ENCODE assay signal across 1 cellular context in the genomic region with DNA sequence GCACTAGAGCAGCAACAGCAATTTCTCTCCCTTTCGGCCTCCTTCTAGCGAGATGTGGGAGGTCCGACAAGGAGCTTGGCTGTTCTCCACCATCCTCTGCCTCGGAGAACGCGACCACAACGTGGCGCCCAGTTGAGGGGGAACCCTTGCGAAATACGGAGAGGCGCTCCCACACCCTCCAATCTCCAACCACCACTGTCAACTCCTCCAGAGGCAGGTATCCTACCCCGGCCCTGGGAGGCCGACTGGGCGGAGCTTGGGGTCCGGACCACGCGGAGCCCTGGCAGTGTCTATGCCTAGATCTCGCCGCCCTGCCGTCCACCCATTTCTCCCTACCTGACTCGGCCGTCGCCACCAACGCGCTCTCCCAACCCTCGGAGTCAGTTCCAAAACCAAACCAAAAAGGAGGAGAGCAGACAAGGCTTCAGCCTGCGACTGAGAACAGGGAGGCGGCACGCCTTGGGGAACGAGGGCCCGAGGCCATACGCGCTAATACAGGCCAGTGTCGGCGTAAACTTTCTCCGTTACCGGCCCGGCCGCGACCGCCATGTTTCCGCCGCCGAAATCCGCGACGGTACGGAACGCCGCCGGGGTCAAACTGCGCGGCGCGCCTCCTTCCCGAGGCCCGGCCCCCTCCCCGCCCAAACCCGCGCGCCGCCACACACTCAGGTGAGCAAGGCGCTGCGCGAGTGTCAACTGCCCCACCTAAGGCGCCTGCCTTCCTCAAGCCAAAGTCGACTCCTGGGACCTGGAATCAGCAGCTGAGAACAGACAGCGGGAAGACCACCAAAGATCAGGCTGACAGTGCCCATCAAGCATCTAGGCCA.
A peak's percentile ranks its signal among the peaks of the same experiment; 100 is the strongest.
TF ChIP-seq lines count a peak whose summit lies in the region.

A gene with protein sequence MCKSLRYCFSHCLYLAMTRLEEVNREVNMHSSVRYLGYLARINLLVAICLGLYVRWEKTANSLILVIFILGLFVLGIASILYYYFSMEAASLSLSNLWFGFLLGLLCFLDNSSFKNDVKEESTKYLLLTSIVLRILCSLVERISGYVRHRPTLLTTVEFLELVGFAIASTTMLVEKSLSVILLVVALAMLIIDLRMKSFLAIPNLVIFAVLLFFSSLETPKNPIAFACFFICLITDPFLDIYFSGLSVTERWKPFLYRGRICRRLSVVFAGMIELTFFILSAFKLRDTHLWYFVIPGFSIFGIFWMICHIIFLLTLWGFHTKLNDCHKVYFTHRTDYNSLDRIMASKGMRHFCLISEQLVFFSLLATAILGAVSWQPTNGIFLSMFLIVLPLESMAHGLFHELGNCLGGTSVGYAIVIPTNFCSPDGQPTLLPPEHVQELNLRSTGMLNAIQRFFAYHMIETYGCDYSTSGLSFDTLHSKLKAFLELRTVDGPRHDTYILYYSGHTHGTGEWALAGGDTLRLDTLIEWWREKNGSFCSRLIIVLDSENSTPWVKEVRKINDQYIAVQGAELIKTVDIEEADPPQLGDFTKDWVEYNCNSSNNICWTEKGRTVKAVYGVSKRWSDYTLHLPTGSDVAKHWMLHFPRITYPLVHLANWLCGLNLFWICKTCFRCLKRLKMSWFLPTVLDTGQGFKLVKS (minus strand): TSS at position 570 of the 827 bp plus-strand sequence. CDS start 5,568 bp downstream, outside the sequence.

TF ChIP-seq in HepG2, 621 proteins besides CTCF, POLR2A, EP300 and RAD21 (continued from another document and continues in another):
- TF ChIP-seq BRF2 (CRISPR knock-in tag; IDR thresholded peaks at IDR 0.05) (0 out of 2 replicates have a peak, but pooled peaks have one; percentile 40), ZNF30 (CRISPR knock-in tag; IDR thresholded peaks at IDR 0.05) (no peak), FUBP1 (CRISPR knock-in tag; IDR thresholded peaks at IDR 0.05; ENCODE audit: borderline replicate concordance) (no peak), ZC3H4 (CRISPR knock-in tag; IDR thresholded peaks at IDR 0.05; ENCODE audit: borderline replicate concordance) (no peak), ZNF468 (CRISPR knock-in tag; IDR thresholded peaks at IDR 0.05) (no peak), NR3C1 (CRISPR knock-in tag; IDR thresholded peaks at IDR 0.05) (no peak), HHEX (CRISPR knock-in tag; IDR thresholded peaks at IDR 0.05) (no peak), THAP8 (CRISPR knock-in tag; IDR thresholded peaks at IDR 0.05; ENCODE audit: borderline replicate concordance) (0 out of 2 replicates have a peak, but pooled peaks have one; percentile 45), RORA (CRISPR knock-in tag; IDR thresholded peaks at IDR 0.05) (no peak), MTA3 (CRISPR knock-in tag; IDR thresholded peaks at IDR 0.05) (no peak), POLR2AphosphoS5 (IDR thresholded peaks at IDR 0.05; ENCODE audit: low read depth, low read length) (peak; percentile 77), ELF3 (CRISPR knock-in tag; IDR thresholded peaks at IDR 0.05) (no peak), IKZF4 (CRISPR knock-in tag; IDR thresholded peaks at IDR 0.05; ENCODE audit: borderline replicate concordance, low read depth, not compliant biosample characterization) (no peak), NCOA1 (CRISPR knock-in tag; IDR thresholded peaks at IDR 0.05) (no peak), ATAD3A (CRISPR knock-in tag; IDR thresholded peaks at IDR 0.05) (no peak), NR2C2 (CRISPR knock-in tag; IDR thresholded peaks at IDR 0.05; ENCODE audit: borderline replicate concordance) (peak; percentile 66; the same call in 1 of the 2 replicates), TGIF2 (CRISPR knock-in tag; IDR thresholded peaks at IDR 0.05) (no peak), ZNF557 (CRISPR knock-in tag; IDR thresholded peaks at IDR 0.05) (no peak), SMARCE1 (IDR thresholded peaks at IDR 0.05; ENCODE audit: borderline replicate concordance) (no peak), ZSCAN21 (CRISPR knock-in tag; IDR thresholded peaks at IDR 0.05; ENCODE audit: borderline replicate concordance) (no peak), HIVEP1 (CRISPR knock-in tag; IDR thresholded peaks at IDR 0.05) (peak; percentile 81; the same call in 1 of the 2 replicates), MEF2D (CRISPR knock-in tag; IDR thresholded peaks at IDR 0.05) (no peak), MTA1 (CRISPR knock-in tag; IDR thresholded peaks at IDR 0.05; ENCODE audit: borderline replicate concordance) (no peak), MED1 (CRISPR knock-in tag; IDR thresholded peaks at IDR 0.05) (peak; percentile 19; the same call in 1 of the 2 replicates), MLLT10 (CRISPR knock-in tag; IDR thresholded peaks at IDR 0.05) (no peak), DMAP1 (CRISPR knock-in tag; IDR thresholded peaks at IDR 0.05) (peak; percentile 83), ZNF670 (CRISPR knock-in tag; IDR thresholded peaks at IDR 0.05; ENCODE audit: borderline replicate concordance) (no peak), PRPF4 (IDR thresholded peaks at IDR 0.05; ENCODE audit: low read depth, low read length, poor library complexity, severe bottlenecking) (no peak), HNRNPUL1 (IDR thresholded peaks at IDR 0.05; ENCODE audit: low read depth, low read length) (no peak), AKNA (CRISPR knock-in tag; IDR thresholded peaks at IDR 0.05; ENCODE audit: borderline replicate concordance) (no peak), PCBP2 (optimal IDR thresholded peaks at IDR 0.05; ENCODE audit: low read depth, low read length, poor library complexity, severe bottlenecking) (no peak), ZNF878 (CRISPR knock-in tag; IDR thresholded peaks at IDR 0.05) (no peak), ZNF292 (CRISPR knock-in tag; IDR thresholded peaks at IDR 0.05; ENCODE audit: borderline replicate concordance, low read depth) (no peak), ZKSCAN1 (IDR thresholded peaks at IDR 0.05; ENCODE audit: low read length) (no peak)
- TF ChIP-seq, protein P1, sequence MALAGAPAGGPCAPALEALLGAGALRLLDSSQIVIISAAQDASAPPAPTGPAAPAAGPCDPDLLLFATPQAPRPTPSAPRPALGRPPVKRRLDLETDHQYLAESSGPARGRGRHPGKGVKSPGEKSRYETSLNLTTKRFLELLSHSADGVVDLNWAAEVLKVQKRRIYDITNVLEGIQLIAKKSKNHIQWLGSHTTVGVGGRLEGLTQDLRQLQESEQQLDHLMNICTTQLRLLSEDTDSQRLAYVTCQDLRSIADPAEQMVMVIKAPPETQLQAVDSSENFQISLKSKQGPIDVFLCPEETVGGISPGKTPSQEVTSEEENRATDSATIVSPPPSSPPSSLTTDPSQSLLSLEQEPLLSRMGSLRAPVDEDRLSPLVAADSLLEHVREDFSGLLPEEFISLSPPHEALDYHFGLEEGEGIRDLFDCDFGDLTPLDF (CRISPR knock-in tag; IDR thresholded peaks at IDR 0.05), result no peak
- TF ChIP-seq, protein P2, sequence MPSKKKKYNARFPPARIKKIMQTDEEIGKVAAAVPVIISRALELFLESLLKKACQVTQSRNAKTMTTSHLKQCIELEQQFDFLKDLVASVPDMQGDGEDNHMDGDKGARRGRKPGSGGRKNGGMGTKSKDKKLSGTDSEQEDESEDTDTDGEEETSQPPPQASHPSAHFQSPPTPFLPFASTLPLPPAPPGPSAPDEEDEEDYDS (CRISPR knock-in tag; IDR thresholded peaks at IDR 0.05), result peak; percentile 39; the same call in 1 of the 2 replicates
- TF ChIP-seq, protein P3, sequence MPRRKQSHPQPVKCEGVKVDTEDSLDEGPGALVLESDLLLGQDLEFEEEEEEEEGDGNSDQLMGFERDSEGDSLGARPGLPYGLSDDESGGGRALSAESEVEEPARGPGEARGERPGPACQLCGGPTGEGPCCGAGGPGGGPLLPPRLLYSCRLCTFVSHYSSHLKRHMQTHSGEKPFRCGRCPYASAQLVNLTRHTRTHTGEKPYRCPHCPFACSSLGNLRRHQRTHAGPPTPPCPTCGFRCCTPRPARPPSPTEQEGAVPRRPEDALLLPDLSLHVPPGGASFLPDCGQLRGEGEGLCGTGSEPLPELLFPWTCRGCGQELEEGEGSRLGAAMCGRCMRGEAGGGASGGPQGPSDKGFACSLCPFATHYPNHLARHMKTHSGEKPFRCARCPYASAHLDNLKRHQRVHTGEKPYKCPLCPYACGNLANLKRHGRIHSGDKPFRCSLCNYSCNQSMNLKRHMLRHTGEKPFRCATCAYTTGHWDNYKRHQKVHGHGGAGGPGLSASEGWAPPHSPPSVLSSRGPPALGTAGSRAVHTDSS (CRISPR knock-in tag; conservative IDR thresholded peaks at IDR 0.05), result no peak
- TF ChIP-seq, protein P4, sequence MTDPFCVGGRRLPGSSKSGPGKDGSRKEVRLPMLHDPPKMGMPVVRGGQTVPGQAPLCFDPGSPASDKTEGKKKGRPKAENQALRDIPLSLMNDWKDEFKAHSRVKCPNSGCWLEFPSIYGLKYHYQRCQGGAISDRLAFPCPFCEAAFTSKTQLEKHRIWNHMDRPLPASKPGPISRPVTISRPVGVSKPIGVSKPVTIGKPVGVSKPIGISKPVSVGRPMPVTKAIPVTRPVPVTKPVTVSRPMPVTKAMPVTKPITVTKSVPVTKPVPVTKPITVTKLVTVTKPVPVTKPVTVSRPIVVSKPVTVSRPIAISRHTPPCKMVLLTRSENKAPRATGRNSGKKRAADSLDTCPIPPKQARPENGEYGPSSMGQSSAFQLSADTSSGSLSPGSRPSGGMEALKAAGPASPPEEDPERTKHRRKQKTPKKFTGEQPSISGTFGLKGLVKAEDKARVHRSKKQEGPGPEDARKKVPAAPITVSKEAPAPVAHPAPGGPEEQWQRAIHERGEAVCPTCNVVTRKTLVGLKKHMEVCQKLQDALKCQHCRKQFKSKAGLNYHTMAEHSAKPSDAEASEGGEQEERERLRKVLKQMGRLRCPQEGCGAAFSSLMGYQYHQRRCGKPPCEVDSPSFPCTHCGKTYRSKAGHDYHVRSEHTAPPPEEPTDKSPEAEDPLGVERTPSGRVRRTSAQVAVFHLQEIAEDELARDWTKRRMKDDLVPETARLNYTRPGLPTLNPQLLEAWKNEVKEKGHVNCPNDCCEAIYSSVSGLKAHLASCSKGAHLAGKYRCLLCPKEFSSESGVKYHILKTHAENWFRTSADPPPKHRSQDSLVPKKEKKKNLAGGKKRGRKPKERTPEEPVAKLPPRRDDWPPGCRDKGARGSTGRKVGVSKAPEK (CRISPR knock-in tag; IDR thresholded peaks at IDR 0.05; ENCODE audit: borderline replicate concordance), result no peak
- TF ChIP-seq, protein P5, sequence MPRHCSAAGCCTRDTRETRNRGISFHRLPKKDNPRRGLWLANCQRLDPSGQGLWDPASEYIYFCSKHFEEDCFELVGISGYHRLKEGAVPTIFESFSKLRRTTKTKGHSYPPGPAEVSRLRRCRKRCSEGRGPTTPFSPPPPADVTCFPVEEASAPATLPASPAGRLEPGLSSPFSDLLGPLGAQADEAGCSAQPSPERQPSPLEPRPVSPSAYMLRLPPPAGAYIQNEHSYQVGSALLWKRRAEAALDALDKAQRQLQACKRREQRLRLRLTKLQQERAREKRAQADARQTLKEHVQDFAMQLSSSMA (CRISPR knock-in tag; IDR thresholded peaks at IDR 0.05), result no peak; the same call in 1 of the 2 replicates
